11 cellular contexts compared by ENCODE assay signal in the genomic region with DNA sequence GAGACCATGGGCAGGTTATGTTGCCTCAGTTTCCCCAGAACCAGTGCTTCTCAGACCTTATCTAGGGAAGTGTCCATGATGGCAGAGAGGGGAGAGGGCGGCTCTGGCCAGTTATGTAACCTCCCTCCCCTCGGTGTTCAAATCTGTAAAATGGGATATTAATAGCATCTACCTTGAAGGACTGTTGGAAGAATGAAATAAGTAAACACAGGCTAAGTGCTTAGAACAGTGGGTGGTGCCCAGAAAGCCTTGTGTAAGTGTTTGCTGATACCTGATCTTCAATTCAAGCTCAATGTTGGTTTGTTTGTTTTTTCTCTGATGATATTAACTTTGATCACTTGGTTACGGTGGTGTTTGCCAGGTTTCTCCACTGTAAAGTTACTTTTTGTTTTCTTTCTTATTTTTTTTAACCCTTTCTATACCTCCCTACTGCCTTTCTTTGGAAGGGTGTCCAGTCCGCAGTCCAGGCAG. TPM values are rescaled to one million over a fixed set of nuclear protein-coding genes. Genes with fewer than 3 reads are reported as not detected.
DNase-seq lines count a peak whose midpoint lies in the region; ATAC-seq and TF ChIP-seq lines count a peak whose summit lies in the region.
"Had no signal": no experiment of that assay in that cellular context is flagged by ENCODE, and none has a peak within 500 bp of the region (broad histone marks: within the 10 kb centered on the region; RNA-seq: fewer than 3 reads in every experiment).

No MANE protein-coding gene starts in this region.

- no peaks in the 10 kb centered on the region for H3K36me3 ChIP-seq in OCI-LY7 (ENCODE audit: insufficient read depth, low read length)

- TF ChIP-seq CTCF in C4-2B (conservative IDR thresholded peaks at IDR 0.05) (no peak), LNCaP clone FGC (IDR thresholded peaks at IDR 0.05; ENCODE audit: control insufficient read depth, extremely low read depth, insufficient read depth) (no peak), epithelial cell of esophagus (IDR thresholded peaks at IDR 0.05; ENCODE audit: insufficient read depth, low read depth, low read length, missing control alignments) (no peak), OCI-LY7 (conservative IDR thresholded peaks at IDR 0.05; ENCODE audit: low read length) (no peak)

- BruUV-seq in OCI-LY7 (replicated peaks; lab: Mats Ljungman, UMichigan), result no TSS peak

- H3K4me1 ChIP-seq in OCI-LY7 (ENCODE audit: insufficient read depth, low read length, poor library complexity, severe bottlenecking), result no peaks in the 10 kb centered on the region

- H3K79me2 ChIP-seq in OCI-LY7 (ENCODE audit: insufficient read depth, low read depth, low read length), result no peaks in the 10 kb centered on the region

- no peak overlapping the region for H2AFZ ChIP-seq in OCI-LY7 (ENCODE audit: low read length)

- POLR2A ChIA-PET in OCI-LY7 (lab: Charles Lee), result interaction anchor here (0.6 kb wide), 1 partner anchor 199 kb away, joined by 7 read pairs; no protein-coding TSS in a partner anchor

- CTCF ChIA-PET in OCI-LY7 (lab: Charles Lee; ENCODE audit: unreplicated experiment), result no interaction called here

- H3K9me3 ChIP-seq in OCI-LY7 (ENCODE audit: low read length), result no peaks in the 10 kb centered on the region

- DNase-seq in LNCaP clone FGC (ENCODE audit: low read depth), result peak; percentile 94
- peak; percentile 42 for DNase-seq in NCI-H748 treated with DMSO at 0.1 percent for 48 hours (lab: John Stamatoyannopoulos, UW)
- DNase-seq in epithelial cell of esophagus (ENCODE audit: low read depth), result peak; percentile 53
- DNase-seq in COLO829 (ENCODE audit: low spot score), result no peak
- DNase-seq in OCI-LY7 (ENCODE audit: low spot score), result no peak
- DNase-seq in foreskin melanocyte, result no peak
- DNase-seq: activated B cell treated with CpG ODN at 0.5 μM for 24 hours; activated T-cell treated with anti-CD3 and anti-CD28 coated beads, Interleukin-2, amount 50 U/mL, for 4 hours; MM.1S had no signal

- no peaks in the 10 kb centered on the region for H4K20me1 ChIP-seq in OCI-LY7 (ENCODE audit: insufficient read depth, low read length)

- intact Hi-C loops in OCI-LY7 (cut with micrococcal nuclease; ENCODE audit: unreplicated experiment), result no loop called here

- ATAC-seq in GM21381 (IDR thresholded peaks at IDR 0.05; ENCODE audit: unreplicated experiment), result no peak
- ATAC-seq: activated T-cell treated with anti-CD3 and anti-CD28 coated beads, Interleukin-2, amount 50 U/mL, for 4 hours had no signal

- H3K4me3 ChIP-seq in LNCaP clone FGC (ENCODE audit: low read depth, low read length) (no peak overlapping the region), epithelial cell of esophagus (ENCODE audit: low read length) (no peak overlapping the region), OCI-LY7 (ENCODE audit: low read depth, low read length, poor library complexity, severe bottlenecking) (no peak overlapping the region)

- H3K9me2 ChIP-seq in OCI-LY7 (ENCODE audit: insufficient read depth, low read length), result no peaks in the 10 kb centered on the region

- H3K4me2 ChIP-seq in OCI-LY7 (ENCODE audit: low read length), result no peak overlapping the region

- H3K27ac ChIP-seq in C4-2B (peak overlapping the region; percentile 98), OCI-LY7 (ENCODE audit: low read depth, low read length, poor library complexity, severe bottlenecking) (no peak overlapping the region)

RNA-seq across cellular contexts. Expression of gene EPHA2, which starts 34.9 kb away (rescaled TPM):
- total RNA-seq in OCI-LY7 (2014; rRNA removed; shearing (Covaris generic)), result not detected in 2 replicates
- 0.15 TPM in 1 of 2 replicates, not detected in the other for total RNA-seq in OCI-LY7 (2022)
- total RNA-seq: activated B cell treated with CpG ODN at 0.5 μM for 24 hours had no signal

RNA-seq across cellular contexts. Expression of gene FAM131C, which starts 47.5 kb away (rescaled TPM):
- not detected in 2 replicates for total RNA-seq in OCI-LY7 (2014; rRNA removed; shearing (Covaris generic))
- not detected in 2 replicates for total RNA-seq in OCI-LY7 (2022)
- total RNA-seq: activated B cell treated with CpG ODN at 0.5 μM for 24 hours had no signal

Comparison
In these comparisons a context has a peak if more than half of its experiments do, and no peak if none do; other contexts are left out.
1. DNase-seq: peak in LNCaP clone FGC (single experiment), NCI-H748 treated with DMSO at 0.1 percent for 48 hours (single experiment) and epithelial cell of esophagus (single experiment); none in COLO829 (single experiment), OCI-LY7 (single experiment) and foreskin melanocyte (single experiment).